Comparison of ENCODE assay signal across 17 cellular contexts in genomic region chr18:42242758-42243157, GRCh38.
DNase-seq lines count a peak whose midpoint lies in the region; ATAC-seq, FAIRE-seq and TF ChIP-seq lines count a peak whose summit lies in the region.
"Had no signal": no experiment of that assay in that cellular context is flagged by ENCODE, and none has a peak within 500 bp of the region (broad histone marks: within the 10 kb centered on the region; RNA-seq: fewer than 3 reads in every experiment).

No MANE protein-coding gene starts in this region.

- H3K9ac ChIP-seq in BLaER1 treated with 17β-estradiol and CSF1 and Interleukin-3, amounts not matched to agents 10 nM and 100 nM, result no peak overlapping the region
- H3K9ac ChIP-seq in GM12878 (ENCODE audit: control insufficient read depth, insufficient read depth, low read length) (no peak overlapping the region), neural progenitor cell (no peak overlapping the region)

- TF ChIP-seq RAD21 in GM12878 (IDR thresholded peaks at IDR 0.05; ENCODE audit: insufficient read depth, low read depth, low read length), result no peak

- H3F3A ChIP-seq in neural progenitor cell (ENCODE audit: low read depth), result no peaks in the 10 kb centered on the region

- H3K4me2 ChIP-seq in BLaER1 treated with 17β-estradiol and CSF1 and Interleukin-3, amounts not matched to agents 10 nM and 100 nM, result peak overlapping the region in 8 of 11 experiments; percentile 3 to 53 (median 29); a peak in 13 of 22 replicates
- H3K4me2 ChIP-seq in GM12878 (ENCODE audit: control insufficient read depth, insufficient read depth), result no peak overlapping the region
- no peak overlapping the region for H3K4me2 ChIP-seq in neural progenitor cell

- CTCF ChIA-PET in GM12878 (lab: Yijun Ruan, JAX), result interaction anchor here (1.4 to 1.7 kb wide), 3 partner anchors 13 to 128 kb away, joined by 3 to 6 read pairs (median 4); no protein-coding TSS in a partner anchor

- SMC1A ChIA-PET in GM12878 (lab: Charles Lee; ENCODE audit: uncharacterized antibody, unreplicated experiment), result interaction anchor here (1.2 to 5.6 kb wide), 13 partner anchors 8 to 128 kb away, joined by 3 to 31 read pairs (median 8); no protein-coding TSS in a partner anchor

- H3K79me2 ChIP-seq in GM12878 (ENCODE audit: control insufficient read depth, insufficient read depth, low read length) (no peaks in the 10 kb centered on the region), neural progenitor cell (ENCODE audit: low read depth) (no peaks in the 10 kb centered on the region)

- DNase-seq in HuH-7 (ENCODE audit: low spot score), result peak; percentile 5
- DNase-seq in GM12878 (ENCODE audit: low read depth, low spot score), result no peak
- no peak for DNase-seq in neural progenitor cell (ENCODE audit: low spot score)
- DNase-seq in NCI-H2196 treated with DMSO at 0.1 percent for 48 hours (lab: John Stamatoyannopoulos, UW; ENCODE audit: unreplicated experiment), result no peak
- no peak for DNase-seq in NCI-H2196 (lab: John Stamatoyannopoulos, UW; ENCODE audit: unreplicated experiment)
- DNase-seq: CD8-positive, alpha-beta T cell; COR-L47; DMS53; GF-D8 had no signal

- peaks cover 8% of the 10 kb centered on the region for H3K4me1 Mint-ChIP-seq in neural progenitor cell
- H3K4me1 Mint-ChIP-seq: B cell, CD14-positive monocyte had no signal

- TF ChIP-seq POLR2A in GM12878 (IDR thresholded peaks at IDR 0.05; ENCODE audit: low read depth, low read length), result no peak

- H3K9me3 ChIP-seq in BLaER1 treated with 17β-estradiol and CSF1 and Interleukin-3, amounts not matched to agents 10 nM and 100 nM (replicated peaks in 1 of 11), result peaks cover 0 to 21% (median 4%) of the 10 kb centered on the region in 11 experiments; a peak in 6 of 22 replicates
- no peaks in the 10 kb centered on the region for H3K9me3 ChIP-seq in GM12878 (replicated peaks; ENCODE audit: control insufficient read depth, insufficient read depth, low read length)
- H3K9me3 ChIP-seq in neural progenitor cell (ENCODE audit: low read depth), result no peaks in the 10 kb centered on the region
- H3K9me3 ChIP-seq: HAP-1 had no signal

- peaks cover 1% of the 10 kb centered on the region for H3K36me3 Mint-ChIP-seq in neural progenitor cell
- H3K36me3 Mint-ChIP-seq: CD14-positive monocyte; CD8-positive, alpha-beta T cell had no signal

- H3K4me3 Mint-ChIP-seq in neural progenitor cell, result no peak overlapping the region
- H3K4me3 Mint-ChIP-seq: B cell; CD14-positive monocyte; CD8-positive, alpha-beta T cell had no signal

- H4K20me1 ChIP-seq in BLaER1 treated with 17β-estradiol and CSF1 and Interleukin-3, amounts not matched to agents 10 nM and 100 nM, result no peaks in the 10 kb centered on the region
- no peaks in the 10 kb centered on the region for H4K20me1 ChIP-seq in GM12878 (ENCODE audit: control insufficient read depth, insufficient read depth)
- H4K20me1 ChIP-seq in neural progenitor cell (ENCODE audit: low read depth), result no peaks in the 10 kb centered on the region

- no peak overlapping the region for H3K4me3 ChIP-seq in BLaER1 treated with 17β-estradiol and CSF1 and Interleukin-3, amounts not matched to agents 10 nM and 100 nM
- no peak overlapping the region for H3K4me3 ChIP-seq in GM12878
- H3K4me3 ChIP-seq in neural progenitor cell, result no peak overlapping the region
- H3K4me3 ChIP-seq: HAP-1 had no signal

- 11% methylated on average over 5 of the region's 5 CpGs for WGBS in GM12878 (ENCODE audit: insufficient coverage, insufficient replicate concordance, low lambda C conversion rate, missing lambda C conversion rate)

- ATAC-seq in GM12878 (peak; percentile 84), GM21515 (IDR thresholded peaks at IDR 0.05; ENCODE audit: unreplicated experiment) (no peak)
- ATAC-seq: CD8-positive, alpha-beta T cell had no signal

- no peak for FAIRE-seq in GM12878 (lab: Jason Lieb, UNC)
- FAIRE-seq: A204.1, GM18507, H1 had no signal

- RAD21 ChIA-PET in GM12878 (lab: Charles Lee; ENCODE audit: unreplicated experiment), result interaction anchor here (0.8 to 3.7 kb wide), 4 partner anchors 25 to 128 kb away, joined by 3 to 15 read pairs (median 6); no protein-coding TSS in a partner anchor

- no peak for TF ChIP-seq EP300 in GM12878 (IDR thresholded peaks at IDR 0.05; ENCODE audit: borderline replicate concordance in 1 of 2, control insufficient read depth in 1 of 2, low read depth in 2 of 2, low read length in 2 of 2)

- in situ Hi-C loops in GM12878 (cut with MboI), result no loop called here

- intact Hi-C loops in GM12878 (cut with micrococcal nuclease; ENCODE audit: unreplicated experiment), result no loop called here

- BruUV-seq in GM12878 (replicated peaks; lab: Mats Ljungman, UMichigan), result no TSS peak

- H3K27me3 Mint-ChIP-seq in neural progenitor cell (ENCODE audit: insufficient read depth, low read depth), result no peaks in the 10 kb centered on the region
- H3K27me3 Mint-ChIP-seq: B cell had no signal

- TF ChIP-seq CTCF in GM12878 (IDR thresholded peaks at IDR 0.05 in 2 of 3, conservative IDR thresholded peaks at IDR 0.05 in 1 of 3; ENCODE audit: control insufficient read depth in 2 of 3, extremely low read depth in 1 of 3, insufficient read depth in 1 of 3, low read depth in 3 of 3, low read length in 3 of 3) (no peak), neural progenitor cell (IDR thresholded peaks at IDR 0.05) (no peak)

- H3K36me3 ChIP-seq in BLaER1 treated with 17β-estradiol and CSF1 and Interleukin-3, amounts not matched to agents 10 nM and 100 nM, result no peaks in the 10 kb centered on the region
- H3K36me3 ChIP-seq in GM12878 (ENCODE audit: control insufficient read depth in 2 of 2, insufficient read depth in 2 of 2, low read length in 1 of 2) (no peaks in the 10 kb centered on the region), neural progenitor cell (no peaks in the 10 kb centered on the region)
- H3K36me3 ChIP-seq: HAP-1 had no signal

- H3K27ac Mint-ChIP-seq in neural progenitor cell, result peak overlapping the region; percentile 4
- H3K27ac Mint-ChIP-seq: B cell; CD14-positive monocyte; CD8-positive, alpha-beta T cell had no signal

- H3K27ac ChIP-seq in BLaER1 treated with 17β-estradiol and CSF1 and Interleukin-3, amounts not matched to agents 10 nM and 100 nM, result no peak overlapping the region
- H3K27ac ChIP-seq in GM12878 (ENCODE audit: control insufficient read depth, insufficient read depth) (no peak overlapping the region), neural progenitor cell (no peak overlapping the region)

- peaks cover 0 to 14% (median 8%) of the 10 kb centered on the region in 10 experiments; a peak in 12 of 20 replicates for H3K4me1 ChIP-seq in BLaER1 treated with 17β-estradiol and CSF1 and Interleukin-3, amounts not matched to agents 10 nM and 100 nM
- no peaks in the 10 kb centered on the region for H3K4me1 ChIP-seq in GM12878 (ENCODE audit: control insufficient read depth, insufficient read depth, low read length)
- peaks cover 6% of the 10 kb centered on the region for H3K4me1 ChIP-seq in neural progenitor cell
- H3K4me1 ChIP-seq: HAP-1 had no signal

- POLR2A ChIA-PET in GM12878 (lab: Charles Lee), result interaction anchor here (0.6 kb wide), 1 partner anchor 9 kb away, joined by 3 read pairs; no protein-coding TSS in a partner anchor

- no peak overlapping the region for H2AFZ ChIP-seq in GM12878 (ENCODE audit: control insufficient read depth, low read depth, low read length)
- H2AFZ ChIP-seq in neural progenitor cell (replicated peaks), result no peak overlapping the region

- no peaks in the 10 kb centered on the region for H3K9me3 Mint-ChIP-seq in neural progenitor cell

- H3K27me3 ChIP-seq in BLaER1 treated with 17β-estradiol and CSF1 and Interleukin-3, amounts not matched to agents 10 nM and 100 nM, result no peaks in the 10 kb centered on the region
- H3K27me3 ChIP-seq in GM12878 (replicated peaks in 1 of 2; ENCODE audit: control insufficient read depth in 2 of 2, insufficient read depth in 2 of 2, low read length in 1 of 2) (no peaks in the 10 kb centered on the region), neural progenitor cell (no peaks in the 10 kb centered on the region)

TF ChIP-seq in GM12878, 131 proteins besides CTCF, POLR2A, EP300 and RAD21 (continues in another document):
- TF ChIP-seq LARP7 (IDR thresholded peaks at IDR 0.05) (no peak), NR2F1 (conservative IDR thresholded peaks at IDR 0.05) (0 out of 2 replicates have a peak, but pooled peaks have one; percentile 16), PRDM15 (CRISPR knock-in tag; IDR thresholded peaks at IDR 0.05) (no peak), WRNIP1 (IDR thresholded peaks at IDR 0.05; ENCODE audit: borderline replicate concordance, low read depth, low read length) (no peak)

Comparison
In these comparisons a context has a peak if more than half of its experiments do, and no peak if none do; other contexts are left out.
1. H3K4me2 ChIP-seq: peak in BLaER1 treated with 17β-estradiol and CSF1 and Interleukin-3, amounts not matched to agents 10 nM and 100 nM (8 of 11); none in GM12878 (single experiment) and neural progenitor cell (single experiment).